In genomic region chr6:128284128-128284527, GRCh38 we compare ENCODE assay signal across 27 cellular contexts.
DNase-seq lines count a peak whose midpoint lies in the region; ATAC-seq and TF ChIP-seq lines count a peak whose summit lies in the region.
"Had no signal": no experiment of that assay in that cellular context is flagged by ENCODE, and none has a peak within 500 bp of the region (broad histone marks: within the 10 kb centered on the region; RNA-seq: fewer than 3 reads in every experiment).

No MANE protein-coding gene starts in this region.

- peaks cover 19% of the 10 kb centered on the region for H3K79me1 ChIP-seq in mesenchymal stem cell (replicated peaks; ENCODE audit: low read length, poor library complexity, severe bottlenecking)

- POLR2A ChIA-PET in HEK293 (lab: Yijun Ruan, JAX) = no interaction called here

- no peak overlapping the region for H3K4me2 ChIP-seq in mesenchymal stem cell (ENCODE audit: low read length, poor library complexity, severe bottlenecking)

- H2BK120ac ChIP-seq in mesenchymal stem cell (ENCODE audit: low read depth, low read length) = no peak overlapping the region

- CTCF ChIA-PET in Calu3 (lab: Charles Lee) = no interaction called here
- CTCF ChIA-PET in HEK293 (lab: Yijun Ruan, JAX) = no interaction called here

- H2BK12ac ChIP-seq in mesenchymal stem cell (ENCODE audit: low read length in 2 of 2) = no peak overlapping the region

- 100% methylated on average over 1 of the region's 1 CpG for WGBS in mesenchymal stem cell

- H3K4me1 ChIP-seq in HEK293 (ENCODE audit: control insufficient read depth, insufficient read depth, low read length) = peaks cover 12% of the 10 kb centered on the region; the same call in 1 of the 2 replicates
- peaks cover 2% of the 10 kb centered on the region for H3K4me1 ChIP-seq in mesenchymal stem cell (ENCODE audit: control insufficient read depth, insufficient read depth, low read depth, low read length)
- no peaks in the 10 kb centered on the region for H3K4me1 ChIP-seq in Peyer's patch
- H3K4me1 ChIP-seq: Caco-2 had no signal

- H3K4me3 ChIP-seq in HEK293 (ENCODE audit: low read depth, low read length) (no peak overlapping the region), mesenchymal stem cell (ENCODE audit: insufficient read depth in 1 of 2, low read depth in 1 of 2, low read length in 2 of 2) (no peak overlapping the region), Peyer's patch (no peak overlapping the region)
- H3K4me3 ChIP-seq: sigmoid colon, suprapubic skin had no signal

- no TSS peak for BruUV-seq in Calu3 (replicated peaks; lab: Mats Ljungman, UMichigan)

- H3K9me3 Mint-ChIP-seq in Calu3 (ENCODE audit: low read depth, unreplicated experiment) = no peaks in the 10 kb centered on the region
- H3K9me3 Mint-ChIP-seq in activated naive CD8-positive, alpha-beta T cell treated with anti-CD3 and anti-CD28 coated beads, Interleukin-2, amount 50 U/mL, for 24 hours = no peaks in the 10 kb centered on the region
- H3K9me3 Mint-ChIP-seq: activated CD8-positive, alpha-beta T cell treated with anti-CD3 and anti-CD28 coated beads for 36 hours had no signal

- peak overlapping the region; percentile 37 for H3K27ac Mint-ChIP-seq in Calu3 (ENCODE audit: unreplicated experiment)
- no peak overlapping the region for H3K27ac Mint-ChIP-seq in activated naive CD8-positive, alpha-beta T cell treated with anti-CD3 and anti-CD28 coated beads, Interleukin-2, amount 50 U/mL, for 24 hours
- H3K27ac Mint-ChIP-seq: activated CD8-positive, alpha-beta T cell treated with anti-CD3 and anti-CD28 coated beads for 36 hours had no signal

- no peak overlapping the region for H2AFZ ChIP-seq in mesenchymal stem cell (ENCODE audit: low read depth, low read length)

- DNase-seq in Calu3 (no peak), mesenchymal stem cell (no peak), Peyer's patch (no peak), sciatic nerve (ENCODE audit: low spot score) (no peak), activated gamma-delta T cell treated with Interleukin-2 at 50 U/mL for 16 hours (no peak)
- no peak for DNase-seq in activated naive CD8-positive, alpha-beta T cell treated with anti-CD3 and anti-CD28 coated beads, Interleukin-2, amount 50 U/mL, for 24 hours
- DNase-seq: activated CD8-positive, alpha-beta T cell treated with anti-CD3 and anti-CD28 coated beads for 36 hours; activated effector memory CD4-positive, alpha-beta T cell treated with anti-CD3 and anti-CD28 coated beads, Interleukin-2, amount 50 U/mL, for 16 hours; Caco-2; DMS79 treated with DMSO at 0.1 percent for 48 hours; head of caudate nucleus; Karpas-422; kidney glomerular epithelial cell; NCI-H1694 treated with DMSO at 0.1 percent for 48 hours; NCI-H226; NCI-H774; sigmoid colon; stimulated activated CD4-positive, alpha-beta T cell treated with anti-CD3 and anti-CD28 coated beads, Interleukin-4, amount 100 ng/mL, for 4 hours; stimulated activated naive CD4-positive, alpha-beta T cell; T-helper 2 cell had no signal

- H3K4me3 Mint-ChIP-seq in Calu3 (ENCODE audit: low read depth, unreplicated experiment) = no peak overlapping the region
- H3K4me3 Mint-ChIP-seq in activated naive CD8-positive, alpha-beta T cell treated with anti-CD3 and anti-CD28 coated beads, Interleukin-2, amount 50 U/mL, for 24 hours = no peak overlapping the region
- H3K4me3 Mint-ChIP-seq: activated CD8-positive, alpha-beta T cell treated with anti-CD3 and anti-CD28 coated beads for 36 hours had no signal

- H3K9ac ChIP-seq in mesenchymal stem cell (ENCODE audit: low read length) = no peak overlapping the region

- H3K27ac ChIP-seq in HEK293 (ENCODE audit: extremely low read depth, low read depth, low read length) = no peak overlapping the region
- no peak overlapping the region for H3K27ac ChIP-seq in mesenchymal stem cell (ENCODE audit: low read length, poor library complexity, severe bottlenecking)
- H3K27ac ChIP-seq in Peyer's patch = no peak overlapping the region
- H3K27ac ChIP-seq: C4-2B, RWPE1, sigmoid colon, suprapubic skin had no signal

- no peaks in the 10 kb centered on the region for H3K9me3 ChIP-seq in HEK293 (ENCODE audit: control insufficient read depth, insufficient read depth, low read depth, low read length)
- H3K9me3 ChIP-seq in mesenchymal stem cell (ENCODE audit: control insufficient read depth, low read length) = no peaks in the 10 kb centered on the region
- H3K9me3 ChIP-seq in Peyer's patch = no peaks in the 10 kb centered on the region
- H3K9me3 ChIP-seq: sigmoid colon, suprapubic skin had no signal

- peaks cover 51% of the 10 kb centered on the region for H3K4me1 Mint-ChIP-seq in Calu3 (ENCODE audit: low read depth, unreplicated experiment)
- peaks cover 4% of the 10 kb centered on the region for H3K4me1 Mint-ChIP-seq in activated naive CD8-positive, alpha-beta T cell treated with anti-CD3 and anti-CD28 coated beads, Interleukin-2, amount 50 U/mL, for 24 hours

- no peak overlapping the region for H2BK15ac ChIP-seq in mesenchymal stem cell (ENCODE audit: low read depth, poor library complexity, severe bottlenecking)

- intact Hi-C loops in Calu3 (cut with micrococcal nuclease; ENCODE audit: unreplicated experiment) = no loop called here
- intact Hi-C loops in sciatic nerve (cut with DNase I) = no loop called here

- no peak overlapping the region for H3K4ac ChIP-seq in mesenchymal stem cell (ENCODE audit: low read depth in 1 of 2, low read length in 2 of 2)

- H2AK5ac ChIP-seq in mesenchymal stem cell (ENCODE audit: low read length, severe bottlenecking) = no peak overlapping the region

- peak; percentile 28 for ATAC-seq in activated naive CD8-positive, alpha-beta T cell treated with anti-CD3 and anti-CD28 coated beads, Interleukin-2, amount 50 U/mL, for 24 hours
- ATAC-seq in sciatic nerve (no peak), HG02981 (IDR thresholded peaks at IDR 0.05; ENCODE audit: unreplicated experiment) (no peak)
- ATAC-seq: activated CD8-positive, alpha-beta T cell treated with anti-CD3 and anti-CD28 coated beads for 36 hours; HCT116; SK-N-SH treated with all-trans-retinoic acid at 6 μM for 48 hours had no signal

- H4K91ac ChIP-seq in mesenchymal stem cell (ENCODE audit: low read length) = no peak overlapping the region

- peaks cover 13% of the 10 kb centered on the region for H3K36me3 Mint-ChIP-seq in Calu3 (ENCODE audit: insufficient read depth, unreplicated experiment)
- H3K36me3 Mint-ChIP-seq in activated naive CD8-positive, alpha-beta T cell treated with anti-CD3 and anti-CD28 coated beads, Interleukin-2, amount 50 U/mL, for 24 hours (ENCODE audit: low read depth) = peaks cover 1% of the 10 kb centered on the region

- H2BK5ac ChIP-seq in mesenchymal stem cell (ENCODE audit: low read depth, low read length, poor library complexity, severe bottlenecking) = peak overlapping the region; percentile 46

- H3K14ac ChIP-seq in mesenchymal stem cell (ENCODE audit: low read length in 2 of 2) = no peak overlapping the region

- no peaks in the 10 kb centered on the region for H3K27me3 ChIP-seq in mesenchymal stem cell (ENCODE audit: control insufficient read depth in 1 of 2, insufficient read depth in 1 of 2, low read length in 2 of 2)
- no peaks in the 10 kb centered on the region for H3K27me3 ChIP-seq in Peyer's patch
- H3K27me3 ChIP-seq: sigmoid colon, suprapubic skin had no signal

- no peak overlapping the region for H3K18ac ChIP-seq in mesenchymal stem cell (ENCODE audit: low read depth in 1 of 2, low read length in 2 of 2)

- H3K23ac ChIP-seq in mesenchymal stem cell (ENCODE audit: low read length in 2 of 2) = no peak overlapping the region

- TF ChIP-seq CTCF in Calu3 (IDR thresholded peaks at IDR 0.05; ENCODE audit: unreplicated experiment) = no peak
- no peak for TF ChIP-seq CTCF in HEK293 (tag by site-specific recombination; IDR thresholded peaks at IDR 0.05)
- no peak for TF ChIP-seq CTCF in Peyer's patch (IDR thresholded peaks at IDR 0.05)

- H3K27me3 Mint-ChIP-seq in Calu3 (ENCODE audit: unreplicated experiment) = no peaks in the 10 kb centered on the region
- H3K27me3 Mint-ChIP-seq in activated naive CD8-positive, alpha-beta T cell treated with anti-CD3 and anti-CD28 coated beads, Interleukin-2, amount 50 U/mL, for 24 hours = no peaks in the 10 kb centered on the region
- H3K27me3 Mint-ChIP-seq: activated CD8-positive, alpha-beta T cell treated with anti-CD3 and anti-CD28 coated beads for 36 hours had no signal

- H4K8ac ChIP-seq in mesenchymal stem cell (ENCODE audit: low read length) = no peak overlapping the region

- no peak for TF ChIP-seq POLR2A in Peyer's patch (IDR thresholded peaks at IDR 0.05)

- H3K36me3 ChIP-seq in HEK293 (ENCODE audit: control insufficient read depth in 2 of 2, insufficient read depth in 1 of 2, low read length in 2 of 2) (no peaks in the 10 kb centered on the region), mesenchymal stem cell (ENCODE audit: control insufficient read depth in 1 of 2, insufficient read depth in 2 of 2, low read depth in 1 of 2, low read length in 2 of 2) (no peaks in the 10 kb centered on the region), Peyer's patch (no peaks in the 10 kb centered on the region)
- H3K36me3 ChIP-seq: sigmoid colon, suprapubic skin had no signal

TF ChIP-seq in HEK293, 187 proteins besides CTCF, POLR2A, EP300 and RAD21:
- TF ChIP-seq ZNF449 (tag by site-specific recombination; IDR thresholded peaks at IDR 0.05) (0 out of 2 replicates have a peak, but pooled peaks have one; percentile 38), ZFHX2 (tag by site-specific recombination; conservative IDR thresholded peaks at IDR 0.05) (0 out of 2 replicates have a peak, but pooled peaks have one; percentile 6), ZNF830 (tag by site-specific recombination; IDR thresholded peaks at IDR 0.05; ENCODE audit: low read depth) (no peak)
